21 cellular contexts compared by ENCODE assay signal in genomic region chr4:126046081-126046614, GRCh38.
DNase-seq lines count a peak whose midpoint lies in the region; ATAC-seq, FAIRE-seq and TF ChIP-seq lines count a peak whose summit lies in the region.
"Had no signal": no experiment of that assay in that cellular context is flagged by ENCODE, and none has a peak within 500 bp of the region (broad histone marks: within the 10 kb centered on the region; RNA-seq: fewer than 3 reads in every experiment).

No MANE protein-coding gene starts in this region.

- H3K27me3 Mint-ChIP-seq in GM23338 (ENCODE audit: insufficient read depth, low read depth, poor library complexity): no peaks in the 10 kb centered on the region
- H3K27me3 Mint-ChIP-seq in astrocyte (ENCODE audit: low read depth, unreplicated experiment): no peaks in the 10 kb centered on the region
- H3K27me3 Mint-ChIP-seq: CD4-positive, alpha-beta memory T cell had no signal

- H3K4me3 ChIP-seq in GM23338 (no peak overlapping the region), astrocyte (ENCODE audit: insufficient read depth, low read depth, low read length) (no peak overlapping the region), retinal pigment epithelial cell (ENCODE audit: low read length) (no peak overlapping the region)
- H3K4me3 ChIP-seq: BLaER1, GM12878 had no signal

- no peaks in the 10 kb centered on the region for H3K36me3 ChIP-seq in GM23338 (ENCODE audit: insufficient read depth)
- H3K36me3 ChIP-seq in astrocyte (ENCODE audit: insufficient read depth, low read length): no peaks in the 10 kb centered on the region
- H3K36me3 ChIP-seq: BLaER1 had no signal

- no peaks in the 10 kb centered on the region for H3K9me3 Mint-ChIP-seq in GM23338
- H3K9me3 Mint-ChIP-seq in astrocyte (ENCODE audit: unreplicated experiment): no peaks in the 10 kb centered on the region

- H3K27ac Mint-ChIP-seq in GM23338: no peak overlapping the region
- no peak overlapping the region for H3K27ac Mint-ChIP-seq in astrocyte (ENCODE audit: unreplicated experiment)
- H3K27ac Mint-ChIP-seq: CD4-positive, alpha-beta memory T cell had no signal

- TF ChIP-seq CTCF in GM23338 (conservative IDR thresholded peaks at IDR 0.05; ENCODE audit: low read depth in 2 of 2): no peak
- no peak for TF ChIP-seq CTCF in astrocyte (IDR thresholded peaks at IDR 0.05; ENCODE audit: insufficient read depth, low read depth, low read length)
- no peak for TF ChIP-seq CTCF in retinal pigment epithelial cell (conservative IDR thresholded peaks at IDR 0.05; ENCODE audit: low read depth, low read length)

- DNase-seq in GM23338 (ENCODE audit: low spot score) (no peak), astrocyte (ENCODE audit: low read depth) (peak; percentile 41), fibroblast of peridontal ligament (ENCODE audit: extremely low read depth) (peak; percentile 20), retinal pigment epithelial cell (ENCODE audit: low read depth) (peak; percentile 39), NCI-H446 (lab: John Stamatoyannopoulos, UW) (no peak)
- DNase-seq in activated CD4-positive, alpha-beta T cell treated with anti-CD3 and anti-CD28 coated beads, Interleukin-2, amount 50 U/mL, for 4 hours: no peak
- DNase-seq: Calu3; CD4-positive, alpha-beta memory T cell; HCEC 1CT; MV-4-11; NCI-H187; NCI-H2107; NCI-H524; NCI-H82; OCI-M1; SHP77; SK-N-SH had no signal

- H3K4me1 ChIP-seq in GM23338 (ENCODE audit: insufficient read depth): no peaks in the 10 kb centered on the region
- H3K4me1 ChIP-seq in astrocyte (ENCODE audit: insufficient read depth, low read length): no peaks in the 10 kb centered on the region
- H3K4me1 ChIP-seq: BLaER1 had no signal

- no peaks in the 10 kb centered on the region for H3K9me3 ChIP-seq in astrocyte (ENCODE audit: insufficient read depth, low read depth, low read length)
- H3K9me3 ChIP-seq: BLaER1, SK-N-SH had no signal

- no peak overlapping the region for H3K4me2 ChIP-seq in GM23338
- no peak overlapping the region for H3K4me2 ChIP-seq in astrocyte (ENCODE audit: low read length)
- H3K4me2 ChIP-seq: BLaER1, SK-N-SH had no signal

- H3K9me2 ChIP-seq in GM23338 (ENCODE audit: insufficient read depth): no peaks in the 10 kb centered on the region
- H3K9me2 ChIP-seq: SK-N-SH had no signal

- H3K36me3 Mint-ChIP-seq in GM23338 (ENCODE audit: low read depth) (no peaks in the 10 kb centered on the region), astrocyte (ENCODE audit: low read depth, unreplicated experiment) (no peaks in the 10 kb centered on the region)
- H3K36me3 Mint-ChIP-seq: CD4-positive, alpha-beta memory T cell had no signal

- H3K27ac ChIP-seq in GM23338 (ENCODE audit: low read depth) (no peak overlapping the region), astrocyte (ENCODE audit: low read depth, low read length) (no peak overlapping the region)
- H3K27ac ChIP-seq: BLaER1, HL-60 had no signal

- no peak overlapping the region for H3K9ac ChIP-seq in astrocyte (ENCODE audit: low read length)
- H3K9ac ChIP-seq: BLaER1, SK-N-SH had no signal

- FAIRE-seq in astrocyte (lab: Jason Lieb, UNC): no peak
- FAIRE-seq: GM12878 had no signal

- H3K4me3 Mint-ChIP-seq in GM23338 (no peak overlapping the region), astrocyte (ENCODE audit: unreplicated experiment) (no peak overlapping the region)
- H3K4me3 Mint-ChIP-seq: CD4-positive, alpha-beta memory T cell had no signal

- H3K27me3 ChIP-seq in GM23338 (ENCODE audit: insufficient read depth): no peaks in the 10 kb centered on the region
- no peaks in the 10 kb centered on the region for H3K27me3 ChIP-seq in astrocyte (ENCODE audit: insufficient read depth, low read length)
- H3K27me3 ChIP-seq: BLaER1 had no signal

- H3F3A ChIP-seq in GM23338 (replicated peaks; ENCODE audit: low read depth): no peaks in the 10 kb centered on the region

- peak overlapping the region; percentile 40; the same call in 1 of the 2 replicates for H2AFZ ChIP-seq in GM23338
- no peak overlapping the region for H2AFZ ChIP-seq in astrocyte (ENCODE audit: low read depth, low read length)

- H3K79me2 ChIP-seq in GM23338 (replicated peaks; ENCODE audit: insufficient read depth) (no peaks in the 10 kb centered on the region), astrocyte (ENCODE audit: insufficient read depth, low read length) (no peaks in the 10 kb centered on the region)

- H4K20me1 ChIP-seq in GM23338 (replicated peaks; ENCODE audit: insufficient read depth) (no peaks in the 10 kb centered on the region), astrocyte (ENCODE audit: insufficient read depth, low read length) (no peaks in the 10 kb centered on the region)
- H4K20me1 ChIP-seq: BLaER1 had no signal

- no peaks in the 10 kb centered on the region for H3K4me1 Mint-ChIP-seq in GM23338
- H3K4me1 Mint-ChIP-seq in astrocyte (ENCODE audit: low read depth, unreplicated experiment): peaks cover 7% of the 10 kb centered on the region
- H3K4me1 Mint-ChIP-seq: CD4-positive, alpha-beta memory T cell had no signal

- ATAC-seq in GM23338: no peak
- no peak for ATAC-seq in GM21825 (IDR thresholded peaks at IDR 0.05; ENCODE audit: unreplicated experiment)

TF ChIP-seq in GM23338, 12 proteins besides CTCF, POLR2A, EP300 and RAD21:
- TF ChIP-seq CREB1 (CRISPR knock-in tag; IDR thresholded peaks at IDR 0.05; ENCODE audit: low read depth) (no peak), ZNF114 (CRISPR knock-in tag; IDR thresholded peaks at IDR 0.05) (no peak), NANOG (IDR thresholded peaks at IDR 0.05; ENCODE audit: borderline replicate concordance) (no peak), POLR2AphosphoS5 (IDR thresholded peaks at IDR 0.05; ENCODE audit: low read depth) (no peak), EZH2phosphoT487 (IDR thresholded peaks at IDR 0.05; ENCODE audit: unreplicated experiment) (no peak), JUNB (IDR thresholded peaks at IDR 0.05; ENCODE audit: unreplicated experiment) (no peak), EZH2 (IDR thresholded peaks at IDR 0.05; ENCODE audit: low read depth, unreplicated experiment) (no peak), STAT1 (IDR thresholded peaks at IDR 0.05; ENCODE audit: unreplicated experiment) (no peak)
- TF ChIP-seq, protein P1, sequence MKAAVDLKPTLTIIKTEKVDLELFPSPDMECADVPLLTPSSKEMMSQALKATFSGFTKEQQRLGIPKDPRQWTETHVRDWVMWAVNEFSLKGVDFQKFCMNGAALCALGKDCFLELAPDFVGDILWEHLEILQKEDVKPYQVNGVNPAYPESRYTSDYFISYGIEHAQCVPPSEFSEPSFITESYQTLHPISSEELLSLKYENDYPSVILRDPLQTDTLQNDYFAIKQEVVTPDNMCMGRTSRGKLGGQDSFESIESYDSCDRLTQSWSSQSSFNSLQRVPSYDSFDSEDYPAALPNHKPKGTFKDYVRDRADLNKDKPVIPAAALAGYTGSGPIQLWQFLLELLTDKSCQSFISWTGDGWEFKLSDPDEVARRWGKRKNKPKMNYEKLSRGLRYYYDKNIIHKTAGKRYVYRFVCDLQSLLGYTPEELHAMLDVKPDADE (IDR thresholded peaks at IDR 0.05): no peak

Comparison
In these comparisons a context has a peak if more than half of its experiments do, and no peak if none do; other contexts are left out.
1. DNase-seq: peak in astrocyte (single experiment), fibroblast of peridontal ligament (single experiment) and retinal pigment epithelial cell (single experiment); none in GM23338 (single experiment), activated CD4-positive, alpha-beta T cell treated with anti-CD3 and anti-CD28 coated beads, Interleukin-2, amount 50 U/mL, for 4 hours (0 of 2) and NCI-H446 (0 of 2).